8 cellular contexts compared by ENCODE assay signal in genomic region chr2:172084734-172085459, GRCh38. TPM values are rescaled to one million over a fixed set of nuclear protein-coding genes. Genes with fewer than 3 reads are reported as not detected.
A peak's percentile ranks its signal among the peaks of the same experiment; 100 is the strongest.
DNase-seq lines count a peak whose midpoint lies in the region; ATAC-seq and TF ChIP-seq lines count a peak whose summit lies in the region.

No MANE protein-coding gene starts in this region.

- ATAC-seq in GM18909 (IDR thresholded peaks at IDR 0.05; ENCODE audit: poor library complexity, unreplicated experiment) (peak; percentile 86), HG03103 (IDR thresholded peaks at IDR 0.05; ENCODE audit: low read depth, unreplicated experiment) (peak; percentile 76)

- H3K4me1 Mint-ChIP-seq in endothelial cell (ENCODE audit: unreplicated experiment) = peaks cover 40% of the 10 kb centered on the region

- peaks cover 48% of the 10 kb centered on the region for H3K27me3 Mint-ChIP-seq in endothelial cell (ENCODE audit: unreplicated experiment)

- H3K36me3 Mint-ChIP-seq in endothelial cell (ENCODE audit: low read depth, unreplicated experiment) = peaks cover 4% of the 10 kb centered on the region

- TF ChIP-seq CTCF in VCaP (conservative IDR thresholded peaks at IDR 0.05) (no peak), endothelial cell (IDR thresholded peaks at IDR 0.05; ENCODE audit: unreplicated experiment) (no peak)

- H3K27ac ChIP-seq in VCaP = peak overlapping the region; percentile 94

- DNase-seq in COLO668 (lab: John Stamatoyannopoulos, UW; ENCODE audit: unreplicated experiment) (peak; percentile 93), NCI-H2171 treated with DMSO at 0.1 percent for 48 hours (lab: John Stamatoyannopoulos, UW) (peak; percentile 90), endothelial cell (ENCODE audit: low spot score) (peak; percentile 86), mesenteric fat pad (ENCODE audit: low spot score) (peak; percentile 92), superior temporal gyrus (ENCODE audit: extremely low spot score) (peak; percentile 60)

- peak overlapping the region; percentile 88 for H3K4me3 Mint-ChIP-seq in endothelial cell (ENCODE audit: unreplicated experiment)

- H3K9me3 Mint-ChIP-seq in endothelial cell (ENCODE audit: unreplicated experiment) = no peaks in the 10 kb centered on the region

- no peak overlapping the region for H3K27ac Mint-ChIP-seq in endothelial cell (ENCODE audit: unreplicated experiment)

RNA-seq across cellular contexts. Expression of gene DLX1, which starts 0.4 kb away (rescaled TPM):
- total RNA-seq in endothelial cell (ENCODE audit: unreplicated experiment) = 0.87 TPM
- 0.19 TPM for total RNA-seq in mesenteric fat pad

RNA-seq across cellular contexts. Expression of gene DLX2, which starts 17.8 kb away (rescaled TPM):
- total RNA-seq in endothelial cell (ENCODE audit: unreplicated experiment) = 0.28 TPM
- not detected for total RNA-seq in mesenteric fat pad

Comparison
In these comparisons a context has a peak if more than half of its experiments do, and no peak if none do; other contexts are left out.
1. Peak in every context shown above with its lines: DNase-seq, ATAC-seq and H3K27ac ChIP-seq.